Comparison of ENCODE assay signal across 8 cellular contexts in the genomic region with DNA sequence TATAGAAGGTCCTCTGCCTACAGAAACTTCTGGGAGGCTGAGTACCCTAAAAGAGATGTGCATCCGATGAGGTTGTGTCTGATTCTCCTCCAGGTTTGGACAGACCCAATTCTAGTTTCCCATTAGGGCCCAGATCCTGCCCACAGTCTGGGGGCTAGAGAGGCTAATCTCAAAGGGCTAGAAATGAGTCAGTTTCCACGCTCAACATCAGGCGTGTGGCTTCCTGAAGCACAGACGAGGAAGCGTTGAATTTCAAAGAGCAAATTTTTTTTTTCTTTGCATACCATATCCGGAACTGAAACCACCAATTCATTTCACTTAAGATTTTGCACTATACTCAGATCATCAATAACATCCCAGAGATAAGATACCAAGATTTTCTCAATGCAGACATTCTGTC.
DNase-seq lines count a peak whose midpoint lies in the region; ATAC-seq and TF ChIP-seq lines count a peak whose summit lies in the region.

No MANE protein-coding gene starts in this region.

- DNase-seq in CD4-positive, alpha-beta memory T cell, result peak; percentile 52 to 78 (median 66)
- peak; percentile 71 for DNase-seq in activated T-cell treated with anti-CD3 and anti-CD28 coated beads, Interleukin-2, amount 50 U/mL, for 48 hours
- peak; percentile 55 to 58 for DNase-seq in stimulated activated CD4-positive, alpha-beta T cell treated with anti-CD3 and anti-CD28 coated beads, Interleukin-2, amount 100 ng/mL, for 24 hours
- DNase-seq in cerebellar cortex (ENCODE audit: low spot score) (no peak), RKO (ENCODE audit: low spot score) (no peak), esophagus muscularis mucosa (ENCODE audit: extremely low spot score) (no peak)

- H3K27me3 ChIP-seq in CD4-positive, alpha-beta memory T cell (ENCODE audit: insufficient read depth, low read length), result no peaks in the 10 kb centered on the region
- no peaks in the 10 kb centered on the region for H3K27me3 ChIP-seq in esophagus muscularis mucosa

- peaks cover 0 to 1% of the 10 kb centered on the region in 2 donors for H3K36me3 Mint-ChIP-seq in CD4-positive, alpha-beta memory T cell

- POLR2A ChIA-PET in CD4-positive, alpha-beta memory T cell (lab: Charles Lee; ENCODE audit: partially characterized antibody), result interaction anchor here (0.6 to 1.0 kb wide), 3 partner anchors 38 to 80 kb away, joined by 3 to 6 read pairs (median 3); no protein-coding TSS in a partner anchor

- no peak for TF ChIP-seq POLR2A in esophagus muscularis mucosa (IDR thresholded peaks at IDR 0.05; ENCODE audit: low read depth)

- 88% methylated on average over 6 of the region's 6 CpGs for WGBS in esophagus muscularis mucosa

- H3K36me3 ChIP-seq in CD4-positive, alpha-beta memory T cell (ENCODE audit: insufficient read depth, low read length), result no peaks in the 10 kb centered on the region
- H3K36me3 ChIP-seq in KOPT-K1 (ENCODE audit: insufficient read depth, low read length) (no peaks in the 10 kb centered on the region), esophagus muscularis mucosa (no peaks in the 10 kb centered on the region)

- H3K4me1 Mint-ChIP-seq in CD4-positive, alpha-beta memory T cell, result peaks cover 42 to 59% (median 50%) of the 10 kb centered on the region in 4 donors

- peak overlapping the region; percentile 89 to 94 (median 91) for H3K27ac Mint-ChIP-seq in CD4-positive, alpha-beta memory T cell

- CTCF ChIA-PET in CD4-positive, alpha-beta memory T cell (lab: Charles Lee; ENCODE audit: partially characterized antibody), result interaction anchor here (1.4 to 2.0 kb wide), 4 partner anchors 16 to 179 kb away, joined by 3 to 8 read pairs (median 4); no protein-coding TSS in a partner anchor

- peak; percentile 95 for ATAC-seq in GM21528 (IDR thresholded peaks at IDR 0.05; ENCODE audit: low FRiP score, unreplicated experiment)

- H3K4me3 Mint-ChIP-seq in CD4-positive, alpha-beta memory T cell, result peak overlapping the region; percentile 81 to 88 (median 83)

- peak overlapping the region; percentile 34 to 39 for H3K4me3 ChIP-seq in CD4-positive, alpha-beta memory T cell (ENCODE audit: low read length in 2 of 2)
- H3K4me3 ChIP-seq in esophagus muscularis mucosa, result no peak overlapping the region

- TF ChIP-seq CTCF in esophagus muscularis mucosa (IDR thresholded peaks at IDR 0.05), result no peak

- H3K4me1 ChIP-seq in CD4-positive, alpha-beta memory T cell (ENCODE audit: insufficient read depth, low read length), result peaks cover 38% of the 10 kb centered on the region
- H3K4me1 ChIP-seq in esophagus muscularis mucosa, result peaks cover 20 to 58% (median 48%) of the 10 kb centered on the region in 4 donors

- no peaks in the 10 kb centered on the region for H3K9me3 ChIP-seq in CD4-positive, alpha-beta memory T cell (ENCODE audit: control insufficient read depth in 1 of 2, low read length in 2 of 2)
- H3K9me3 ChIP-seq in KOPT-K1 (ENCODE audit: insufficient read depth, low read length, poor library complexity, severe bottlenecking), result no peaks in the 10 kb centered on the region
- H3K9me3 ChIP-seq in esophagus muscularis mucosa, result no peaks in the 10 kb centered on the region

- H3K27me3 Mint-ChIP-seq in CD4-positive, alpha-beta memory T cell, result no peaks in the 10 kb centered on the region

- TF ChIP-seq EP300 in esophagus muscularis mucosa (IDR thresholded peaks at IDR 0.05), result no peak

- intact Hi-C loops in CD4-positive, alpha-beta memory T cell (cut with micrococcal nuclease), result loop anchor here (1.0 to 5.0 kb wide), 5 partner anchors 16 to 176 kb away; no protein-coding TSS in a partner anchor
- intact Hi-C loops in esophagus muscularis mucosa (cut with DNase I), result loop anchor here (5.0 kb wide), 1 partner anchor 58 kb away; no protein-coding TSS in a partner anchor

- peaks cover 0 to 7% (median 3%) of the 10 kb centered on the region in 8 donors for H3K9me3 Mint-ChIP-seq in CD4-positive, alpha-beta memory T cell

- H3K27ac ChIP-seq in CD4-positive, alpha-beta memory T cell (ENCODE audit: low read depth, low read length), result peak overlapping the region; percentile 46
- H3K27ac ChIP-seq in KOPT-K1 (ENCODE audit: low read depth, low read length, poor library complexity, severe bottlenecking) (peak overlapping the region; percentile 94), esophagus muscularis mucosa (replicated peaks in 1 of 4) (no peak overlapping the region)

Comparison
In these comparisons a context has a peak if more than half of its experiments do, and no peak if none do; other contexts are left out.
1. DNase-seq: peak in CD4-positive, alpha-beta memory T cell (5 of 5), activated T-cell treated with anti-CD3 and anti-CD28 coated beads, Interleukin-2, amount 50 U/mL, for 48 hours (2 of 2) and stimulated activated CD4-positive, alpha-beta T cell treated with anti-CD3 and anti-CD28 coated beads, Interleukin-2, amount 100 ng/mL, for 24 hours (2 of 2); none in cerebellar cortex (single experiment), RKO (single experiment) and esophagus muscularis mucosa (single experiment).
2. H3K27ac ChIP-seq: peak in CD4-positive, alpha-beta memory T cell (single experiment) and KOPT-K1 (single experiment); none in esophagus muscularis mucosa (0 of 4).
3. H3K4me3 ChIP-seq: peak in CD4-positive, alpha-beta memory T cell (2 of 2); none in esophagus muscularis mucosa (0 of 4).